Comparison of ENCODE assay signal across 9 cellular contexts in the genomic region with DNA sequence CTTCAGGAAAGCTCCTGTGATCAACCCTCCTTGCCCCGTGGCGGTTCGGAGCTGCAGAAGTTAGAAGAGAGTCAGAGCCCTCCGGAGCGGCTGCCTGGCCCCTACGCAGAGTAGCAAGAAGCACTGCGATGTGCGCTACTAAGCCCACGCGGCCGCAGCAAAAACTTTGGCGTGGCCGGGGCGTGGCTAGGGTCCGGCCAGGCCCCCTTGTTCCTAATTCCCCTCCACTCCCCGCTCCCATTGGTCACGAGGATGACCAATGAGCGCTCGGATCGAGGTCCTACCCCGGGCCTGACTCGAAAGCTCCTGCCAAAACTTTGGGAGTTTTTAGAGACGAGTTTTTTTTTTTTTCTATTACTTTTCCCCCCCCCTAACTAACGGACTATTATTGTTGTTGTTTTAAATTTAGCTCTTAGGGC. TPM values are rescaled to one million over a fixed set of nuclear protein-coding genes. Genes with fewer than 3 reads are reported as not detected.
DNase-seq lines count a peak whose midpoint lies in the region; ATAC-seq, FAIRE-seq and TF ChIP-seq lines count a peak whose summit lies in the region.
"Had no signal": no experiment of that assay in that cellular context is flagged by ENCODE, and none has a peak within 500 bp of the region (broad histone marks: within the 10 kb centered on the region; RNA-seq: fewer than 3 reads in every experiment).

A gene with protein sequence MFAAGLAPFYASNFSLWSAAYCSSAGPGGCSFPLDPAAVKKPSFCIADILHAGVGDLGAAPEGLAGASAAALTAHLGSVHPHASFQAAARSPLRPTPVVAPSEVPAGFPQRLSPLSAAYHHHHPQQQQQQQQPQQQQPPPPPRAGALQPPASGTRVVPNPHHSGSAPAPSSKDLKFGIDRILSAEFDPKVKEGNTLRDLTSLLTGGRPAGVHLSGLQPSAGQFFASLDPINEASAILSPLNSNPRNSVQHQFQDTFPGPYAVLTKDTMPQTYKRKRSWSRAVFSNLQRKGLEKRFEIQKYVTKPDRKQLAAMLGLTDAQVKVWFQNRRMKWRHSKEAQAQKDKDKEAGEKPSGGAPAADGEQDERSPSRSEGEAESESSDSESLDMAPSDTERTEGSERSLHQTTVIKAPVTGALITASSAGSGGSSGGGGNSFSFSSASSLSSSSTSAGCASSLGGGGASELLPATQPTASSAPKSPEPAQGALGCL (plus strand): TSS at position 354 of the 419 bp plus-strand sequence. CDS start 415 bp downstream, outside the sequence.

- TF ChIP-seq CTCF in C4-2B (conservative IDR thresholded peaks at IDR 0.05), result no peak
- no peak for TF ChIP-seq CTCF in Peyer's patch (IDR thresholded peaks at IDR 0.05)

- H3K27me3 ChIP-seq in Peyer's patch (no peaks in the 10 kb centered on the region), rectal smooth muscle tissue (ENCODE audit: control insufficient read depth, insufficient read depth, low read length) (peaks cover 2% of the 10 kb centered on the region)

- TF ChIP-seq POLR2A in Peyer's patch (IDR thresholded peaks at IDR 0.05), result peak in 1 of 2 donors; percentile 60

- in situ Hi-C loops in T47D (cut with HindIII; ENCODE audit: low pct_unique_long_range_greater_than_20kb, low sequenced_read_pairs), result no loop called here

- DNase-seq in Peyer's patch, result peak; percentile 77 to 94 (median 89)
- peak; percentile 71 to 93 for DNase-seq in T47D (ENCODE audit: low read depth in 1 of 2, low spot score in 1 of 2)
- DNase-seq in GM19239 (ENCODE audit: insufficient read length, low spot score), result no peak

- H3K9me3 ChIP-seq in Peyer's patch, result no peaks in the 10 kb centered on the region

- no peak for FAIRE-seq in GM19239 (lab: Jason Lieb, UNC)

- peak within 1 kb of the TSS; percentile 79 for H3K9ac ChIP-seq in rectal smooth muscle tissue (ENCODE audit: low read length)

- H3K36me3 ChIP-seq in Peyer's patch (no peaks in the 10 kb centered on the region), rectal smooth muscle tissue (ENCODE audit: control insufficient read depth, insufficient read depth, low read length) (peaks cover 10% of the 10 kb centered on the region)

- H3K27ac ChIP-seq in C4-2B, result peak within 1 kb of the TSS; percentile 63
- peak within 1 kb of the TSS; percentile 77 to 96 (median 89) for H3K27ac ChIP-seq in Peyer's patch
- peak within 1 kb of the TSS; percentile 96 for H3K27ac ChIP-seq in rectal smooth muscle tissue (ENCODE audit: low read depth, low read length)

- H3K4me3 ChIP-seq in Peyer's patch, result peak within 1 kb of the TSS; percentile 59 to 76 (median 69)
- peak within 1 kb of the TSS; percentile 24 for H3K4me3 ChIP-seq in iPS-11a (ENCODE audit: low read depth, low read length)
- peak within 1 kb of the TSS; percentile 85 for H3K4me3 ChIP-seq in rectal smooth muscle tissue (ENCODE audit: low read length)

- H3K4me1 ChIP-seq in Peyer's patch, result peaks cover 0 to 13% (median 4%) of the 10 kb centered on the region in 4 donors
- peaks cover 19% of the 10 kb centered on the region for H3K4me1 ChIP-seq in rectal smooth muscle tissue (ENCODE audit: control insufficient read depth, insufficient read depth, low read length)

- ATAC-seq in GM18873 (IDR thresholded peaks at IDR 0.05; ENCODE audit: low FRiP score, unreplicated experiment), result peak; percentile 52
- ATAC-seq in HG03139 (IDR thresholded peaks at IDR 0.05; ENCODE audit: unreplicated experiment), result peak; percentile 41

RNA-seq across cellular contexts. Expression of the gene that starts here (rescaled TPM):
- 10 to 100 TPM in 1 of 4 donors, 1 to 10 TPM in 3; 4.0 to 18.2 (median 8.4) TPM for total RNA-seq in Peyer's patch
- total RNA-seq: activated CD8-positive, alpha-beta memory T cell treated with anti-CD3 and anti-CD28 coated beads for 36 hours had no signal

Comparison
In these comparisons a context has a peak if more than half of its experiments do, and no peak if none do; other contexts are left out.
1. H3K4me3 ChIP-seq: peak in every context shown above with its lines; median percentile 85 in rectal smooth muscle tissue; 69 in Peyer's patch; 24 in iPS-11a.